In genomic region chr12:94101902-94102660, GRCh38 we compare ENCODE assay signal across 1 cellular context.
TF ChIP-seq lines count a peak whose summit lies in the region.

No MANE protein-coding gene starts in this region.

TF ChIP-seq in H1, 55 proteins besides CTCF, POLR2A, EP300 and RAD21:
- no peak for TF ChIP-seq ATF3 (IDR thresholded peaks at IDR 0.05; ENCODE audit: insufficient read depth, low read depth, low read length)
- TF ChIP-seq YY1 (IDR thresholded peaks at IDR 0.05; ENCODE audit: low read depth, low read length): peak; percentile 37; the same call in 1 of the 2 replicates
- no peak for TF ChIP-seq RNF2 (IDR thresholded peaks at IDR 0.05; ENCODE audit: borderline replicate concordance, low read depth, low read length, missing control alignments, poor library complexity, severe bottlenecking)
- TF ChIP-seq RBBP5 (IDR thresholded peaks at IDR 0.05; ENCODE audit: borderline replicate concordance, low read depth, low read length): no peak
- peak; percentile 52; the same call in 1 of the 2 replicates for TF ChIP-seq MAX (IDR thresholded peaks at IDR 0.05)
- TF ChIP-seq EZH2 (IDR thresholded peaks at IDR 0.05; ENCODE audit: low read depth, low read length, severe bottlenecking): peak; percentile 62
- TF ChIP-seq CEBPB (IDR thresholded peaks at IDR 0.05; ENCODE audit: low read depth, low read length): no peak
- TF ChIP-seq KDM4A (IDR thresholded peaks at IDR 0.05; ENCODE audit: low read depth, low read length, severe bottlenecking): peak; percentile 89
- no peak for TF ChIP-seq USF2 (IDR thresholded peaks at IDR 0.05; ENCODE audit: low read length)
- TF ChIP-seq HDAC2 (IDR thresholded peaks at IDR 0.05; ENCODE audit: borderline replicate concordance in 1 of 2, low read depth in 2 of 2, low read length in 2 of 2): 0 out of 4 replicates have a peak, but pooled peaks of 1 of the 2 experiments have one; percentile 12
- TF ChIP-seq ASH2L (IDR thresholded peaks at IDR 0.05; ENCODE audit: low read length): peak; percentile 43
- TF ChIP-seq NANOG (IDR thresholded peaks at IDR 0.05; ENCODE audit: insufficient read depth, low read depth, low read length, poor library complexity, severe bottlenecking): no peak
- no peak for TF ChIP-seq SIX5 (IDR thresholded peaks at IDR 0.05; ENCODE audit: low read depth, low read length)
- TF ChIP-seq TEAD4 (IDR thresholded peaks at IDR 0.05; ENCODE audit: low read depth, low read length): no peak
- peak; percentile 71 for TF ChIP-seq CREB1 (IDR thresholded peaks at IDR 0.05)
- TF ChIP-seq TBP (IDR thresholded peaks at IDR 0.05; ENCODE audit: low read depth, low read length): no peak
- no peak for TF ChIP-seq GABPA (IDR thresholded peaks at IDR 0.05; ENCODE audit: borderline replicate concordance, insufficient read depth, low read length)
TF ChIP-seq in H1: peak in this region for 7.
